8 cellular contexts compared by ENCODE assay signal in the genomic region with DNA sequence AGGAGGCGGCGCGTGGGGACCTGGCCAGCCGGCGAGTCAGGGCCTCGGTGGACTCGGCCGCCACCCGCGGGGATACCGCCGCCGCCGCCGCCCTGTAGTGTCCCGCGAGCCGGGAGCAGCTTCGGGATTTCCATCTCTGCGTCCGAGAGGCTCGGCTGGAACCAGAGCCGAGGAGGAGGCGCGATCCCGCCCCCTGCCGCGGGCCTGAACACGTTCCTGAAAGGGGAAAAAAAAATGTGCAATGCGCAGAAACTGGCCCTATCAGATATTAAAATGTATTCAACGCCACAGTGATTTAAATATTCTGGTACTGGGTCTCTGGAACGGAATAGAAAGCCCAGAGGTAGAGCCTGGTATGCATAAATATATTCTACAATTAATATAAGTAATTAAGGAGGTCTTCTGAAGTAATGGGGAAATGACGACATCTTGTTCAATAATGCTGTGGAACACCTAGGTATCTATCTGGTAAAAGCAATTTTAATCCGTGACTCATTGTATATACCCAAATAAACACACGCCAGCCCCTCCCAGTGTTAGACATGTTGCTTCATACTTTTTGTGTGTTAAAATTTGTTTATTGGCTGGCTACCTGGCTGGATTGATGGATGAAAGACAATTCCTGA. TPM values are rescaled to one million over a fixed set of nuclear protein-coding genes. Genes with fewer than 3 reads are reported as not detected.
A peak's percentile ranks its signal among the peaks of the same experiment; 100 is the strongest.
DNase-seq lines count a peak whose midpoint lies in the region; ATAC-seq lines count a peak whose summit lies in the region.
"Not testable (repeated sequence)": the region's sequence is repeated elsewhere in the genome, so short reads cannot be mapped to it uniquely, and the experiment has no call there.

A gene with protein sequence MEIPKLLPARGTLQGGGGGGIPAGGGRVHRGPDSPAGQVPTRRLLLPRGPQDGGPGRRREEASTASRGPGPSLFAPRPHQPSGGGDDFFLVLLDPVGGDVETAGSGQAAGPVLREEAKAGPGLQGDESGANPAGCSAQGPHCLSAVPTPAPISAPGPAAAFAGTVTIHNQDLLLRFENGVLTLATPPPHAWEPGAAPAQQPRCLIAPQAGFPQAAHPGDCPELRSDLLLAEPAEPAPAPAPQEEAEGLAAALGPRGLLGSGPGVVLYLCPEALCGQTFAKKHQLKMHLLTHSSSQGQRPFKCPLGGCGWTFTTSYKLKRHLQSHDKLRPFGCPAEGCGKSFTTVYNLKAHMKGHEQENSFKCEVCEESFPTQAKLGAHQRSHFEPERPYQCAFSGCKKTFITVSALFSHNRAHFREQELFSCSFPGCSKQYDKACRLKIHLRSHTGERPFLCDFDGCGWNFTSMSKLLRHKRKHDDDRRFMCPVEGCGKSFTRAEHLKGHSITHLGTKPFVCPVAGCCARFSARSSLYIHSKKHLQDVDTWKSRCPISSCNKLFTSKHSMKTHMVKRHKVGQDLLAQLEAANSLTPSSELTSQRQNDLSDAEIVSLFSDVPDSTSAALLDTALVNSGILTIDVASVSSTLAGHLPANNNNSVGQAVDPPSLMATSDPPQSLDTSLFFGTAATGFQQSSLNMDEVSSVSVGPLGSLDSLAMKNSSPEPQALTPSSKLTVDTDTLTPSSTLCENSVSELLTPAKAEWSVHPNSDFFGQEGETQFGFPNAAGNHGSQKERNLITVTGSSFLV (minus strand): TSS at position 172 of the 626 bp plus-strand sequence. CDS start 38 bp downstream, at position 134.

- CTCF ChIA-PET in activated naive CD4-positive, alpha-beta T cell treated with anti-CD3 and anti-CD28 coated beads, Interleukin-2, amount 10 ng/mL, durations not matched to agents 7 days and 5 days (lab: Charles Lee) = not testable (repeated sequence)

- not testable (repeated sequence) for H3K9me3 Mint-ChIP-seq in activated naive CD4-positive, alpha-beta T cell treated with anti-CD3 and anti-CD28 coated beads, Interleukin-2, amount 10 ng/mL, durations not matched to agents 7 days and 5 days; stimulated activated naive CD8-positive, alpha-beta T cell treated with anti-CD3 and anti-CD28 coated beads, Interleukin-15, amount 100 ng/mL, for 72 hours

- peak; percentile 3 for DNase-seq in DMS79 treated with DMSO at 0.1 percent for 48 hours (lab: John Stamatoyannopoulos, UW)
- peak; percentile 10 for DNase-seq in NCI-H526 treated with DMSO at 0.1 percent for 48 hours (lab: John Stamatoyannopoulos, UW)
- DNase-seq in activated naive CD4-positive, alpha-beta T cell treated with anti-CD3 and anti-CD28 coated beads, Interleukin-2, amount 10 ng/mL, durations not matched to agents 7 days and 5 days = not testable (repeated sequence)
- peak; percentile 4 to 26 for DNase-seq in lung microvascular endothelial cell (ENCODE audit: low read depth in 2 of 2)
- peak; percentile 2 to 15 for DNase-seq in stimulated activated naive CD8-positive, alpha-beta T cell treated with anti-CD3 and anti-CD28 coated beads, Interleukin-15, amount 100 ng/mL, for 72 hours

- ATAC-seq in GM21381 (IDR thresholded peaks at IDR 0.05; ENCODE audit: unreplicated experiment) (peak; percentile 48), HG03103 (IDR thresholded peaks at IDR 0.05; ENCODE audit: low read depth, unreplicated experiment) (peak; percentile 41), esophagus mucosa (peak; percentile 78)
- peak; percentile 63 for ATAC-seq in stimulated activated naive CD8-positive, alpha-beta T cell treated with anti-CD3 and anti-CD28 coated beads, Interleukin-15, amount 100 ng/mL, for 72 hours

- peaks cover 26% of the 10 kb centered on the region for H3K4me1 Mint-ChIP-seq in activated naive CD4-positive, alpha-beta T cell treated with anti-CD3 and anti-CD28 coated beads, Interleukin-2, amount 10 ng/mL, durations not matched to agents 7 days and 5 days
- not testable (repeated sequence) for H3K4me1 Mint-ChIP-seq in stimulated activated naive CD8-positive, alpha-beta T cell treated with anti-CD3 and anti-CD28 coated beads, Interleukin-15, amount 100 ng/mL, for 72 hours

- H3K36me3 Mint-ChIP-seq in activated naive CD4-positive, alpha-beta T cell treated with anti-CD3 and anti-CD28 coated beads, Interleukin-2, amount 10 ng/mL, durations not matched to agents 7 days and 5 days = peaks cover 14% of the 10 kb centered on the region

- peak within 1 kb of the TSS; percentile 72 for H3K4me3 Mint-ChIP-seq in activated naive CD4-positive, alpha-beta T cell treated with anti-CD3 and anti-CD28 coated beads, Interleukin-2, amount 10 ng/mL, durations not matched to agents 7 days and 5 days
- H3K4me3 Mint-ChIP-seq in stimulated activated naive CD8-positive, alpha-beta T cell treated with anti-CD3 and anti-CD28 coated beads, Interleukin-15, amount 100 ng/mL, for 72 hours = peak within 1 kb of the TSS; percentile 64 to 82

- H3K27ac Mint-ChIP-seq in activated naive CD4-positive, alpha-beta T cell treated with anti-CD3 and anti-CD28 coated beads, Interleukin-2, amount 10 ng/mL, durations not matched to agents 7 days and 5 days = peak within 1 kb of the TSS; percentile 84
- H3K27ac Mint-ChIP-seq in stimulated activated naive CD8-positive, alpha-beta T cell treated with anti-CD3 and anti-CD28 coated beads, Interleukin-15, amount 100 ng/mL, for 72 hours = peak within 1 kb of the TSS; percentile 97 to 98

- H3K27me3 Mint-ChIP-seq in activated naive CD4-positive, alpha-beta T cell treated with anti-CD3 and anti-CD28 coated beads, Interleukin-2, amount 10 ng/mL, durations not matched to agents 7 days and 5 days; stimulated activated naive CD8-positive, alpha-beta T cell treated with anti-CD3 and anti-CD28 coated beads, Interleukin-15, amount 100 ng/mL, for 72 hours: not testable (repeated sequence)

RNA-seq across cellular contexts. Expression of the gene that starts here (rescaled TPM):
- 1.3 TPM for total RNA-seq in esophagus mucosa
- 6.1 and 11.1 TPM in 2 replicates for total RNA-seq in lung microvascular endothelial cell
